In the genomic region with DNA sequence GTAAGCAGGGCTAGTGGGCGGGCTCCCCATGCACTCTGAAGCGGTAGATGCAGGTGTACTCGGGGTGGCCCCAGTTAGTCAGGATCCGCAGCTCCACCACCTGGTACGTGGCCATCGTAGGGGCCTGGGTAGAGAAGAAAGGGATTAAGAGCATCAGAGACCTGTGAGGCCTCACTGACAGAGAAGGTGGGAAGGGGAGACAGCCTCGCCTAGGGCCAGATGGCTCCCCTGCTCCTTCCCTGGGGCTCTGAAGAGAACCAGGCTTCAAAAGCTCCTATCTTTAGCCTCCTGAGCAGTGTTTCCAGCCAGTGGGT, we compare ENCODE assay signal across 11 cellular contexts. TPM values are rescaled to one million over a fixed set of nuclear protein-coding genes. Genes with fewer than 3 reads are reported as not detected.
DNase-seq lines count a peak whose midpoint lies in the region; ATAC-seq, FAIRE-seq and TF ChIP-seq lines count a peak whose summit lies in the region.
"Had no signal": no experiment of that assay in that cellular context is flagged by ENCODE, and none has a peak within 500 bp of the region (broad histone marks: within the 10 kb centered on the region; RNA-seq: fewer than 3 reads in every experiment).

No MANE protein-coding gene starts in this region.

- CTCF ChIA-PET in WTC11 (lab: Charles Lee) = interaction anchor here (1.1 to 4.0 kb wide), 3 partner anchors 12 to 33 kb away, joined by 3 to 43 read pairs (median 6); no protein-coding TSS in a partner anchor

- DNase-seq in GM12892 (ENCODE audit: insufficient read length) = no peak
- no peak for DNase-seq in WTC11 (ENCODE audit: low spot score)
- no peak for DNase-seq in natural killer cell treated with Interleukin-12 subunit alpha and Interleukin-12 subunit beta and Interleukin-15 and Interleukin-18, amount 100 ng/mL, for 72 hours (ENCODE audit: low spot score)
- DNase-seq in CD1c-positive myeloid dendritic cell (ENCODE audit: extremely low spot score) = no peak
- DNase-seq: activated CD4-positive, CD25-positive, alpha-beta regulatory T cell treated with anti-CD3 and anti-CD28 coated beads, Interleukin-2, amount 50 U/mL, for 72 hours; adrenal gland; NCI-H1436 treated with DMSO at 0.1 percent for 48 hours; NCI-H82 had no signal

- TF ChIP-seq CTCF in WTC11 (IDR thresholded peaks at IDR 0.05) = no peak

- H3K9me3 Mint-ChIP-seq in WTC11 = no peaks in the 10 kb centered on the region
- no peaks in the 10 kb centered on the region for H3K9me3 Mint-ChIP-seq in natural killer cell treated with Interleukin-12 subunit alpha and Interleukin-12 subunit beta and Interleukin-15 and Interleukin-18, amount 100 ng/mL, for 72 hours

- peak; percentile 25; the same call in 1 of the 2 replicates for TF ChIP-seq POLR2A in GM12892 (IDR thresholded peaks at IDR 0.05; ENCODE audit: low read depth, low read length)

- ATAC-seq in WTC11 (no peak), GM21423 (IDR thresholded peaks at IDR 0.05; ENCODE audit: unreplicated experiment) (no peak), HG03175 (IDR thresholded peaks at IDR 0.05; ENCODE audit: unreplicated experiment) (no peak)
- ATAC-seq in natural killer cell treated with Interleukin-12 subunit alpha and Interleukin-12 subunit beta and Interleukin-15 and Interleukin-18, amount 100 ng/mL, for 72 hours = no peak
- ATAC-seq: left cardiac atrium had no signal

- no peak overlapping the region; the same call in 1 of the 2 replicates for H3K27ac Mint-ChIP-seq in WTC11
- peak overlapping the region; percentile 74 to 89 for H3K27ac Mint-ChIP-seq in natural killer cell treated with Interleukin-12 subunit alpha and Interleukin-12 subunit beta and Interleukin-15 and Interleukin-18, amount 100 ng/mL, for 72 hours

- H3K36me3 Mint-ChIP-seq in WTC11 = peaks cover 19% of the 10 kb centered on the region
- H3K36me3 Mint-ChIP-seq in natural killer cell treated with Interleukin-12 subunit alpha and Interleukin-12 subunit beta and Interleukin-15 and Interleukin-18, amount 100 ng/mL, for 72 hours = peaks cover 7% of the 10 kb centered on the region

- POLR2A ChIA-PET in WTC11 (lab: Charles Lee) = no interaction called here

- H3K4me3 Mint-ChIP-seq in WTC11 = no peak overlapping the region
- no peak overlapping the region for H3K4me3 Mint-ChIP-seq in natural killer cell treated with Interleukin-12 subunit alpha and Interleukin-12 subunit beta and Interleukin-15 and Interleukin-18, amount 100 ng/mL, for 72 hours

- H3K4me1 Mint-ChIP-seq in WTC11 = 0 out of 2 replicates have a peak, but pooled peaks cover 3% of the 10 kb centered on the region
- peaks cover 9 to 38% of the 10 kb centered on the region in 2 donors for H3K4me1 Mint-ChIP-seq in natural killer cell treated with Interleukin-12 subunit alpha and Interleukin-12 subunit beta and Interleukin-15 and Interleukin-18, amount 100 ng/mL, for 72 hours (ENCODE audit: low read depth in 2 of 2)

- FAIRE-seq in GM12892 (lab: Jason Lieb, UNC) = no peak

- H3K27me3 Mint-ChIP-seq in WTC11 (ENCODE audit: low read depth) = no peaks in the 10 kb centered on the region
- H3K27me3 Mint-ChIP-seq in natural killer cell treated with Interleukin-12 subunit alpha and Interleukin-12 subunit beta and Interleukin-15 and Interleukin-18, amount 100 ng/mL, for 72 hours = no peaks in the 10 kb centered on the region

TF ChIP-seq in WTC11, 78 proteins besides CTCF, POLR2A, EP300 and RAD21:
- no peak for TF ChIP-seq NFATC4 (CRISPR knock-in tag; IDR thresholded peaks at IDR 0.05)
- TF ChIP-seq, protein P1, sequence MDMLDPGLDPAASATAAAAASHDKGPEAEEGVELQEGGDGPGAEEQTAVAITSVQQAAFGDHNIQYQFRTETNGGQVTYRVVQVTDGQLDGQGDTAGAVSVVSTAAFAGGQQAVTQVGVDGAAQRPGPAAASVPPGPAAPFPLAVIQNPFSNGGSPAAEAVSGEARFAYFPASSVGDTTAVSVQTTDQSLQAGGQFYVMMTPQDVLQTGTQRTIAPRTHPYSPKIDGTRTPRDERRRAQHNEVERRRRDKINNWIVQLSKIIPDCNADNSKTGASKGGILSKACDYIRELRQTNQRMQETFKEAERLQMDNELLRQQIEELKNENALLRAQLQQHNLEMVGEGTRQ (CRISPR knock-in tag; IDR thresholded peaks at IDR 0.05) = no peak
- no peak for TF ChIP-seq ZMAT4 (CRISPR knock-in tag; IDR thresholded peaks at IDR 0.05)
- no peak for TF ChIP-seq AFF4 (CRISPR knock-in tag; IDR thresholded peaks at IDR 0.05; ENCODE audit: borderline replicate concordance)
- TF ChIP-seq EMX1 (CRISPR knock-in tag; IDR thresholded peaks at IDR 0.05) = 0 out of 2 replicates have a peak, but pooled peaks have one; percentile 28
- TF ChIP-seq NR1H2 (CRISPR knock-in tag; IDR thresholded peaks at IDR 0.05) = no peak
TF ChIP-seq in WTC11: peak in this region for 1.

RNA-seq across cellular contexts. Expression of gene SUN2, which starts 19.6 kb away (rescaled TPM):
- 36.8 TPM for polyA plus RNA-seq in GM12892 (2012; ENCODE audit: missing spikeins)
- total RNA-seq in WTC11 (2021) = 17.7 to 30.1 TPM (median 18.6 TPM) in 3 replicates
- 100 to 1,000 TPM; 203 to 215 TPM for total RNA-seq in natural killer cell treated with Interleukin-12 subunit alpha and Interleukin-12 subunit beta and Interleukin-15 and Interleukin-18, amount 100 ng/mL, for 72 hours

RNA-seq across cellular contexts. Expression of gene GTPBP1, which starts 30.5 kb away (rescaled TPM):
- polyA plus RNA-seq in GM12892 (2012; ENCODE audit: missing spikeins) = 34.4 TPM
- 98.9 to 108 TPM (median 101 TPM) in 3 replicates for total RNA-seq in WTC11 (2021)
- 100 to 1,000 TPM; 135 to 192 TPM for total RNA-seq in natural killer cell treated with Interleukin-12 subunit alpha and Interleukin-12 subunit beta and Interleukin-15 and Interleukin-18, amount 100 ng/mL, for 72 hours

RNA-seq across cellular contexts. Expression of gene JOSD1, which starts 35.5 kb away (rescaled TPM):
- polyA plus RNA-seq in GM12892 (2012; ENCODE audit: missing spikeins) = 39.6 TPM
- total RNA-seq in WTC11 (2021) = 22.2 to 26.2 TPM (median 24.5 TPM) in 3 replicates
- total RNA-seq in natural killer cell treated with Interleukin-12 subunit alpha and Interleukin-12 subunit beta and Interleukin-15 and Interleukin-18, amount 100 ng/mL, for 72 hours = 10 to 100 TPM; 53.6 to 62.3 TPM

RNA-seq across cellular contexts. Expression of gene TOMM22, which starts 54.5 kb away (rescaled TPM):
- polyA plus RNA-seq in GM12892 (2012; ENCODE audit: missing spikeins) = 98.6 TPM
- total RNA-seq in WTC11 (2021) = 131 to 146 TPM (median 135 TPM) in 3 replicates
- total RNA-seq in natural killer cell treated with Interleukin-12 subunit alpha and Interleukin-12 subunit beta and Interleukin-15 and Interleukin-18, amount 100 ng/mL, for 72 hours = 100 to 1,000 TPM; 109 to 153 TPM

RNA-seq across cellular contexts. Expression of gene DNAL4, which starts 57.7 kb away (rescaled TPM):
- 5.2 TPM for polyA plus RNA-seq in GM12892 (2012; ENCODE audit: missing spikeins)
- total RNA-seq in WTC11 (2021) = 11.8 to 12.2 TPM (median 12.1 TPM) in 3 replicates
- total RNA-seq in natural killer cell treated with Interleukin-12 subunit alpha and Interleukin-12 subunit beta and Interleukin-15 and Interleukin-18, amount 100 ng/mL, for 72 hours = 10 to 100 TPM in 1 of 2 donors, 1 to 10 TPM in 1; 9.0 to 11.0 TPM
